In genomic region chr9:94772128-94772527, GRCh38 we compare ENCODE assay signal across 1 cellular context.
TF ChIP-seq lines count a peak whose summit lies in the region.

No MANE protein-coding gene starts in this region.

TF ChIP-seq in SK-N-SH treated with all-trans-retinoic acid at 6 μM for 48 hours, 23 proteins besides CTCF, POLR2A, EP300 and RAD21 (continued from another document):
- TF ChIP-seq TSHZ2 (CRISPR knock-in tag; IDR thresholded peaks at IDR 0.05) (no peak), PATZ1 (CRISPR knock-in tag; IDR thresholded peaks at IDR 0.05; ENCODE audit: borderline replicate concordance) (no peak), ZNF70 (CRISPR knock-in tag; IDR thresholded peaks at IDR 0.05) (no peak), SNAI2 (CRISPR knock-in tag; IDR thresholded peaks at IDR 0.05) (no peak), TOX (CRISPR knock-in tag; IDR thresholded peaks at IDR 0.05; ENCODE audit: borderline replicate concordance) (no peak), ZC3H10 (CRISPR knock-in tag; IDR thresholded peaks at IDR 0.05) (no peak)
